In genomic region chr10:114260366-114260765, GRCh38 we compare ENCODE assay signal across 16 cellular contexts. TPM values are rescaled to one million over a fixed set of nuclear protein-coding genes. Genes with fewer than 3 reads are reported as not detected.
"Had no signal": no experiment of that assay in that cellular context is flagged by ENCODE, and none has a peak within 500 bp of the region (broad histone marks: within the 10 kb centered on the region; RNA-seq: fewer than 3 reads in every experiment).

No MANE protein-coding gene starts in this region.

- DNase-seq: activated CD4-positive, alpha-beta T cell treated with anti-CD3 and anti-CD28 coated beads for 1 hour; activated CD4-positive, alpha-beta T cell treated with anti-CD3 and anti-CD28 coated beads, Interleukin-2, amount 50 U/mL, for 48 hours; activated naive CD4-positive, alpha-beta T cell treated with anti-CD3 and anti-CD28 coated beads for 36 hours; activated T-cell treated with anti-CD3 and anti-CD28 coated beads, Interleukin-2, amount 50 U/mL, for 1 hour; adrenal gland; central memory CD4-positive, alpha-beta T cell; effector CD8-positive, alpha-beta T cell; islet precursor cell; nucleus accumbens; posterior cingulate gyrus; thyroid gland had no signal

- H3K4me3 ChIP-seq: adrenal gland, coronary artery, left lung, thyroid gland had no signal

- H3K27ac ChIP-seq: adrenal gland, VCaP had no signal

- H3K27me3 ChIP-seq: adrenal gland, left lung, thyroid gland had no signal

- H3K9me3 ChIP-seq: adrenal gland, left lung, thyroid gland had no signal

- H3K36me3 ChIP-seq: adrenal gland, left lung, thyroid gland had no signal

RNA-seq across cellular contexts. Expression of gene VWA2, which starts 21.3 kb away (rescaled TPM):
- total RNA-seq: activated naive CD4-positive, alpha-beta T cell treated with anti-CD3 and anti-CD28 coated beads for 36 hours; activated T-helper 2 cell treated with anti-CD3 and anti-CD28 coated beads, Interferon-gamma antibody, Interleukin-2, Interleukin-4, amounts not matched to agents 10 μg/mL and 5 μg/mL and 100 μg/mL, durations not matched to agents 14 hours and 24 hours and 36 hours; T-helper 1 cell treated with Interleukin-12 subunit alpha and Interleukin-12 subunit beta and Interleukin-4 antibody, amounts not matched to agents 30 ng/mL and 1 ng/mL, for 36 hours had no signal
- polyA plus RNA-seq: adrenal gland had no signal
